ENCODE assay signal across 2 cellular contexts in the genomic region with DNA sequence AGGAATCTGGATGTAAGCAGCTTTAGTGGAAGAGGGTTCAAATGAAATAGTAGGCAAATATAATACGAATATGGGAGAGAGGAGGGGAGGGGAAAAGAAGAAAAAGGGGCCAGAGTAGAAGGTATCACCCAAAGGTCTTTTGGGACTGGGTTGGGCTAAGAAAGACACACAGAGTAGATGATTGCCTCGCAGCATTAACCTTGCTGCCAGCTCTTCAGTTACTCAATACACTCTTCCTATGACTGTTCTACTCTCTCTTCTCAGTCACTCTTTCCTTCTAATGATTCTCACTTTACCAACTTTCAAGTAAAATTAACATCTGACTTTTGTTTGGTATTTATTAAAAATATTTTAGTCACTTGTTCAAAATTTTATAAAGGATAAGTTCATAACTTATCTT.
TF ChIP-seq lines count a peak whose summit lies in the region.

No MANE protein-coding gene starts in this region.

TF ChIP-seq in IMR-90, 13 proteins besides CTCF, POLR2A, EP300 and RAD21:
- no peak for TF ChIP-seq FOS (IDR thresholded peaks at IDR 0.05; ENCODE audit: low read depth, low read length)
- TF ChIP-seq MAFK (IDR thresholded peaks at IDR 0.05; ENCODE audit: low read depth, low read length) = no peak
- TF ChIP-seq RFX5 (IDR thresholded peaks at IDR 0.05; ENCODE audit: low read depth, low read length) = no peak
- no peak for TF ChIP-seq BHLHE40 (IDR thresholded peaks at IDR 0.05; ENCODE audit: low read depth, low read length)
- no peak for TF ChIP-seq NFE2L2 (IDR thresholded peaks at IDR 0.05; ENCODE audit: low read depth, low read length)
- TF ChIP-seq CHD1 (IDR thresholded peaks at IDR 0.05; ENCODE audit: low read depth, low read length) = no peak
- TF ChIP-seq CEBPB (IDR thresholded peaks at IDR 0.05; ENCODE audit: low read depth, low read length) = no peak
- no peak for TF ChIP-seq SMC3 (IDR thresholded peaks at IDR 0.05; ENCODE audit: low read depth, low read length)
- TF ChIP-seq, protein P1, sequence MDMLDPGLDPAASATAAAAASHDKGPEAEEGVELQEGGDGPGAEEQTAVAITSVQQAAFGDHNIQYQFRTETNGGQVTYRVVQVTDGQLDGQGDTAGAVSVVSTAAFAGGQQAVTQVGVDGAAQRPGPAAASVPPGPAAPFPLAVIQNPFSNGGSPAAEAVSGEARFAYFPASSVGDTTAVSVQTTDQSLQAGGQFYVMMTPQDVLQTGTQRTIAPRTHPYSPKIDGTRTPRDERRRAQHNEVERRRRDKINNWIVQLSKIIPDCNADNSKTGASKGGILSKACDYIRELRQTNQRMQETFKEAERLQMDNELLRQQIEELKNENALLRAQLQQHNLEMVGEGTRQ (IDR thresholded peaks at IDR 0.05; ENCODE audit: low read depth, low read length) = no peak
- no peak for TF ChIP-seq RCOR1 (IDR thresholded peaks at IDR 0.05; ENCODE audit: insufficient replicate concordance, low read length)
- no peak for TF ChIP-seq MXI1 (IDR thresholded peaks at IDR 0.05; ENCODE audit: borderline replicate concordance, low read depth, low read length)
- no peak for TF ChIP-seq ELK1 (IDR thresholded peaks at IDR 0.05; ENCODE audit: borderline replicate concordance, low read depth, low read length)
- TF ChIP-seq MAZ (IDR thresholded peaks at IDR 0.05; ENCODE audit: borderline replicate concordance, low read depth, low read length) = no peak

TF ChIP-seq in K562, 482 proteins besides CTCF, POLR2A, EP300 and RAD21:
- TF ChIP-seq MTF1 (CRISPR knock-in tag; IDR thresholded peaks at IDR 0.05; ENCODE audit: borderline replicate concordance) = no peak
- TF ChIP-seq ZBTB1 (CRISPR knock-in tag; IDR thresholded peaks at IDR 0.05; ENCODE audit: borderline replicate concordance, low read depth) = no peak
- TF ChIP-seq RBM25 (IDR thresholded peaks at IDR 0.05; ENCODE audit: low read depth, low read length, severe bottlenecking) = no peak
- no peak for TF ChIP-seq ZNF583 (CRISPR knock-in tag; IDR thresholded peaks at IDR 0.05)
- no peak for TF ChIP-seq GTF2E2 (tag; IDR thresholded peaks at IDR 0.05)
- no peak for TF ChIP-seq ZNF324 (CRISPR knock-in tag; IDR thresholded peaks at IDR 0.05)
- no peak for TF ChIP-seq ATF7 (IDR thresholded peaks at IDR 0.05)
- no peak for TF ChIP-seq BCOR (IDR thresholded peaks at IDR 0.05)
- TF ChIP-seq MYNN (IDR thresholded peaks at IDR 0.05) = no peak
- no peak for TF ChIP-seq MYNN (CRISPR knock-in tag; IDR thresholded peaks at IDR 0.05)
- TF ChIP-seq HNRNPUL1 (IDR thresholded peaks at IDR 0.05; ENCODE audit: low read length) = no peak
- TF ChIP-seq PPARD (CRISPR knock-in tag; IDR thresholded peaks at IDR 0.05) = no peak
- no peak for TF ChIP-seq TARDBP (IDR thresholded peaks at IDR 0.05)
- TF ChIP-seq, protein P2, sequence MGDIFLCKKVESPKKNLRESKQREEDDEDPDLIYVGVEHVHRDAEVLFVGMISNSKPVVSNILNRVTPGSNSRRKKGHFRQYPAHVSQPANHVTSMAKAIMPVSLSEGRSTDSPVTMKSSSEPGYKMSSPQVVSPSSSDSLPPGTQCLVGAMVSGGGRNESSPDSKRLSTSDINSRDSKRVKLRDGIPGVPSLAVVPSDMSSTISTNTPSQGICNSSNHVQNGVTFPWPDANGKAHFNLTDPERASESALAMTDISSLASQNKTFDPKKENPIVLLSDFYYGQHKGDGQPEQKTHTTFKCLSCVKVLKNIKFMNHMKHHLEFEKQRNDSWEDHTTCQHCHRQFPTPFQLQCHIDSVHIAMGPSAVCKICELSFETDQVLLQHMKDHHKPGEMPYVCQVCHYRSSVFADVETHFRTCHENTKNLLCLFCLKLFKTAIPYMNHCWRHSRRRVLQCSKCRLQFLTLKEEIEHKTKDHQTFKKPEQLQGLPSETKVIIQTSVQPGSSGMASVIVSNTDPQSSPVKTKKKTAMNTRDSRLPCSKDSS (IDR thresholded peaks at IDR 0.05; ENCODE audit: low read depth, partially characterized antibody) = no peak
- no peak for TF ChIP-seq E2F8 (IDR thresholded peaks at IDR 0.05; ENCODE audit: low read depth, partially characterized antibody)
- TF ChIP-seq ESRRB (CRISPR knock-in tag; IDR thresholded peaks at IDR 0.05; ENCODE audit: borderline replicate concordance) = no peak
- TF ChIP-seq NONO (IDR thresholded peaks at IDR 0.05; ENCODE audit: low read depth in 2 of 2, low read length in 1 of 2) = no peak
- no peak for TF ChIP-seq NFE2L1 (tag; IDR thresholded peaks at IDR 0.05; ENCODE audit: borderline replicate concordance, low read depth)
